ENCODE assay signal across 13 cellular contexts in the genomic region with DNA sequence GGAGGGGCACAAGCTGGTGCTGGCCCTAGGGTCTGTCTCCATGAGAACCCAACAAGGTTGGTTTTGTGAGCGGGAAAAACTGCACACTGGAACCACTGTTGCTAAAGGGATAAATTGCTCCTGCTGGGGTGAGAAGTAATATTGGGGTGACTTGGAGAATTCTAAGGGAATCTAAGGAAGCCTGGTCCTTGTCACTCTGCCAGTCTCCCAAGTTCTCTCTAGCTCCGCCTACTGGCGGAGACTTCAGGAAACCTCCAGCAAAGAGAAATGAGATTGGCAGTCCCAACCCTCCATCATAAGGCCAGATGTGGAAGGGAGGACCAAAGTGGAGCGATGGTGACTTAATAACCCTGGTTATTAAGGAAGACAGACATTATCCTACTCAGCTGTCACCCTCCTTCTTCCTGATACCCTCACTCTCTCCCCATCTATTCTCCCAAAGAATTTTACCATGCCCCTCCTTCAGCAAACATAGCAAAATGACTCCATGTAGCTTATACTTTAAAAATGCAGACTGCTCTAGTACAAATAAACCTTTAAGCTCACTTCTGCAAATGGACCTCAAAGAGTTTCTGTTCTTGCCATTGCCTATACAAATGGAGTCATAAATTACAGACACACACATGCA. TPM values are rescaled to one million over a fixed set of nuclear protein-coding genes. Genes with fewer than 3 reads are reported as not detected.
DNase-seq lines count a peak whose midpoint lies in the region; ATAC-seq, FAIRE-seq and TF ChIP-seq lines count a peak whose summit lies in the region.
"Had no signal": no experiment of that assay in that cellular context is flagged by ENCODE, and none has a peak within 500 bp of the region (broad histone marks: within the 10 kb centered on the region; RNA-seq: fewer than 3 reads in every experiment).

No MANE protein-coding gene starts in this region.

- no peaks in the 10 kb centered on the region for H3K36me3 ChIP-seq in A673 (ENCODE audit: insufficient read depth, low read length, poor library complexity, severe bottlenecking)

- no peak for FAIRE-seq in D721Med (lab: Jason Lieb, UNC)
- FAIRE-seq: astrocyte, frontal cortex had no signal

- ATAC-seq in HG02884 (IDR thresholded peaks at IDR 0.05; ENCODE audit: unreplicated experiment): no peak
- ATAC-seq in HG03139 (IDR thresholded peaks at IDR 0.05; ENCODE audit: unreplicated experiment): no peak
- no peak for ATAC-seq in GM18870 (IDR thresholded peaks at IDR 0.05; ENCODE audit: unreplicated experiment)

- no peaks in the 10 kb centered on the region for H3K4me1 ChIP-seq in A673 (ENCODE audit: insufficient read depth, low read length, poor library complexity, severe bottlenecking)

- in situ Hi-C loops in astrocyte of the spinal cord (cut with HindIII; ENCODE audit: low sequenced_read_pairs): no loop called here

- H3K4me3 ChIP-seq in A673 (ENCODE audit: low read depth, low read length, poor library complexity, severe bottlenecking) (no peak overlapping the region), astrocyte of the spinal cord (ENCODE audit: low read depth, low read length) (no peak overlapping the region)

- POLR2A ChIA-PET in A673 (lab: Charles Lee; ENCODE audit: low non-redundant PET): no interaction called here

- H3K9me3 ChIP-seq in A673 (ENCODE audit: low read depth, low read length, poor library complexity, severe bottlenecking): no peaks in the 10 kb centered on the region

- TF ChIP-seq CTCF in A673 (conservative IDR thresholded peaks at IDR 0.05; ENCODE audit: low read depth, low read length): peak; percentile 60
- TF ChIP-seq CTCF in D721Med (IDR thresholded peaks at IDR 0.05; ENCODE audit: insufficient read depth, missing control alignments): peak; percentile 24
- peak; percentile 17 for TF ChIP-seq CTCF in astrocyte of the spinal cord (IDR thresholded peaks at IDR 0.05; ENCODE audit: low read depth, low read length)

- intact Hi-C loops in A673 (cut with micrococcal nuclease; ENCODE audit: unreplicated experiment): no loop called here

- no peak overlapping the region for H3K27ac ChIP-seq in A673 (ENCODE audit: low read depth, low read length, poor library complexity, severe bottlenecking)

- H3K27me3 ChIP-seq in A673 (replicated peaks; ENCODE audit: insufficient read depth, low read depth, low read length, poor library complexity): peaks cover 27% of the 10 kb centered on the region

- CTCF ChIA-PET in A673 (lab: Charles Lee): no interaction called here

- DNase-seq in A673 (ENCODE audit: low spot score) (peak; percentile 42), D721Med (ENCODE audit: insufficient read length, low spot score) (no peak), LHCN-M2 (ENCODE audit: low read depth) (peak; percentile 27), astrocyte of the spinal cord (ENCODE audit: low read depth, low spot score) (no peak), hypothalamus (lab: John Stamatoyannopoulos, UW) (no peak)
- DNase-seq: NK-92 treated with Interleukin-12 subunit alpha and Interleukin-12 subunit beta, amount 100 ng/mL, for 24 hours; stimulated activated naive CD4-positive, alpha-beta T cell had no signal

- no TSS peak for BruUV-seq in A673 (replicated peaks; lab: Mats Ljungman, UMichigan)

RNA-seq across cellular contexts. Expression of gene LCE1F, which starts 2.7 kb away (rescaled TPM):
- not detected in 2 replicates for total RNA-seq in A673 (2021)
- not detected in 2 replicates for total RNA-seq in LHCN-M2 (2014; rRNA removed)
- polyA plus RNA-seq in LHCN-M2 (2012): not detected
- total RNA-seq: astrocyte, frontal cortex, skeletal muscle tissue had no signal

RNA-seq across cellular contexts. Expression of gene LCE1E, which starts 8.4 kb away (rescaled TPM):
- total RNA-seq in A673 (2021): not detected in 2 replicates
- not detected in 2 replicates for total RNA-seq in LHCN-M2 (2014; rRNA removed)
- not detected for polyA plus RNA-seq in LHCN-M2 (2012)
- total RNA-seq: astrocyte, frontal cortex, skeletal muscle tissue had no signal

RNA-seq across cellular contexts. Expression of gene LCE1D, which starts 18.9 kb away (rescaled TPM):
- total RNA-seq in A673 (2021): not detected in 2 replicates
- total RNA-seq in LHCN-M2 (2014; rRNA removed): not detected in 2 replicates
- not detected for polyA plus RNA-seq in LHCN-M2 (2012)
- total RNA-seq: astrocyte, frontal cortex, skeletal muscle tissue had no signal

RNA-seq across cellular contexts. Expression of gene KPRP, which starts 19.8 kb away (rescaled TPM):
- total RNA-seq in A673 (2021) (not detected in 2 replicates), LHCN-M2 (2014; rRNA removed) (0.13 TPM in 1 of 2 replicates, not detected in the other)
- not detected for polyA plus RNA-seq in LHCN-M2 (2012)
- total RNA-seq: astrocyte, frontal cortex, skeletal muscle tissue had no signal

RNA-seq across cellular contexts. Expression of gene LCE1C, which starts 28.8 kb away (rescaled TPM):
- total RNA-seq in A673 (2021) (not detected in 2 replicates), LHCN-M2 (2014; rRNA removed) (not detected in 2 replicates)
- not detected for polyA plus RNA-seq in LHCN-M2 (2012)
- total RNA-seq: astrocyte, frontal cortex, skeletal muscle tissue had no signal

Comparison
In these comparisons a context has a peak if more than half of its experiments do, and no peak if none do; other contexts are left out.
1. DNase-seq: peak in A673 (single experiment) and LHCN-M2 (single experiment); none in D721Med (single experiment), astrocyte of the spinal cord (single experiment) and hypothalamus (0 of 51).
2. Peak in every context shown above with its lines, with median percentiles within 50 percentile points of each other: CTCF ChIP-seq.